ENCODE assay signal across 11 cellular contexts in the genomic region with DNA sequence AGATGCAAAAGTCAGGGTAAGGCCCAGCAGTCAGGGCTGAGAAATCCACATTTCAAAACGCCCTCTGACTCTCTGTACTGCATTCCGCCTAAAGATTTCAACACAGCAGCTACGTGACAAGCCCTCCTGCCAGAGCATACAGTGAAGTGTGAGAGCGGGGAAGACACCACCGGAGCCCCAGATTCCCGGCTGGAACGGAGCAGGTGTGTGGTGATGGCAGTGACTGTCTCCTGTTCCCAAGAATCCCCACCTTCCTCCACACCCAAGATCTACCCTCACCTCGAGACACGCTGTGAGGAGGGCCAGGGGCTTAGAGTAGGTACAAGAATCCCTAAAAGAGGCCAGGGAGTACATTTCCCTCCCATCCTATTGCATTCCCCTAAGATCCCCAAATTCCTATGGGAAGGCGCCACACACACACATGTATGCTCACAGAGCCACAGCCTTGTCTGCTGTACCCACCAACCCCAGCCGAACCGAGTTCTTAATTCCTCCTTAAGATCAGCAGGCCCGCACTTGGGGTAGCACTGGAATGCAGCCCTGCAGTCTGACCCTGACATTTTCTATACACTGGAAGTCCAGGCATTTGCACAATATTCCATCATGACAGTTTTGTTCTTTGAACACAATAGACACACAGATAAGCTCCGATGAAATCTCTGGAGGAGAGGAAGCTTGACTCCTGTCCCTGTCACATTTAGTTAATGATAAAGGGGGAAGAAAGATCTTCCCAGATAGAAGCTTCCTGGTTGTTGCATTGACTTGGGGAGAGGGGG.
DNase-seq lines count a peak whose midpoint lies in the region; ATAC-seq and TF ChIP-seq lines count a peak whose summit lies in the region.
"Had no signal": no experiment of that assay in that cellular context is flagged by ENCODE, and none has a peak within 500 bp of the region (broad histone marks: within the 10 kb centered on the region; RNA-seq: fewer than 3 reads in every experiment).

No MANE protein-coding gene starts in this region.

- H3K36me3 ChIP-seq in left ventricle myocardium inferior: peaks cover 16% of the 10 kb centered on the region
- H3K36me3 ChIP-seq in sigmoid colon: peaks cover 0 to 15% (median 2%) of the 10 kb centered on the region in 4 donors

- H3K9me3 ChIP-seq in left ventricle myocardium inferior (replicated peaks): no peaks in the 10 kb centered on the region
- H3K9me3 ChIP-seq in sigmoid colon: no peaks in the 10 kb centered on the region
- H3K9me3 ChIP-seq: testis had no signal

- H3K4me1 ChIP-seq in left ventricle myocardium inferior (peaks cover 93% of the 10 kb centered on the region), sigmoid colon (peaks cover 0 to 58% (median 36%) of the 10 kb centered on the region in 4 donors)

- CTCF ChIA-PET in activated B cell treated with CpG ODN at 0.5 μM for 24 hours (lab: Charles Lee): no interaction called here

- peak overlapping the region in 1 of 3 donors; percentile 25 for H3K27ac Mint-ChIP-seq in IgD-negative memory B cell
- H3K27ac Mint-ChIP-seq in activated B cell treated with CpG ODN at 0.5 μM for 24 hours: peak overlapping the region; percentile 77

- no peaks in the 10 kb centered on the region for H3K27me3 ChIP-seq in left ventricle myocardium inferior (ENCODE audit: low read depth)
- no peaks in the 10 kb centered on the region for H3K27me3 ChIP-seq in sigmoid colon
- H3K27me3 ChIP-seq: testis had no signal

- peak overlapping the region; percentile 9 for H3K4me3 ChIP-seq in left ventricle myocardium inferior
- H3K4me3 ChIP-seq in sigmoid colon: no peak overlapping the region
- H3K4me3 ChIP-seq: testis had no signal

- H3K9me3 Mint-ChIP-seq in IgD-negative memory B cell (peaks cover 0 to 2% (median 0%) of the 10 kb centered on the region in 3 donors), activated B cell treated with CpG ODN at 0.5 μM for 24 hours (no peaks in the 10 kb centered on the region)

- no peak for TF ChIP-seq POLR2A in sigmoid colon (IDR thresholded peaks at IDR 0.05)

- intact Hi-C loops in activated B cell treated with CpG ODN at 0.5 μM for 24 hours (cut with micrococcal nuclease): loop anchor here (2.0 to 5.0 kb wide), 2 partner anchors 17 to 496 kb away; no protein-coding TSS in a partner anchor
- intact Hi-C loops in left ventricle myocardium inferior (cut with micrococcal nuclease): no loop called here
- intact Hi-C loops in sigmoid colon (cut with DNase I): no loop called here

- H3K4me3 Mint-ChIP-seq in IgD-negative memory B cell: peak overlapping the region in 3 of 4 donors; percentile 9 to 66 (median 32)
- peak overlapping the region; percentile 61 for H3K4me3 Mint-ChIP-seq in activated B cell treated with CpG ODN at 0.5 μM for 24 hours

- no peak for TF ChIP-seq CTCF in activated B cell treated with CpG ODN at 0.5 μM for 24 hours (IDR thresholded peaks at IDR 0.05)
- TF ChIP-seq CTCF in left ventricle myocardium inferior (IDR thresholded peaks at IDR 0.05; ENCODE audit: borderline replicate concordance): no peak
- no peak for TF ChIP-seq CTCF in sigmoid colon (IDR thresholded peaks at IDR 0.05)

- H3K4me1 Mint-ChIP-seq in IgD-negative memory B cell (peaks cover 43 to 68% (median 51%) of the 10 kb centered on the region in 3 donors), activated B cell treated with CpG ODN at 0.5 μM for 24 hours (peaks cover 87% of the 10 kb centered on the region)

- 84 to 89% methylated on average over 14 of the region's 14 CpGs for WGBS in sigmoid colon, 2 donors

- H3K27ac ChIP-seq in left ventricle myocardium inferior (replicated peaks) (peak overlapping the region; percentile 51), sigmoid colon (peak overlapping the region in 3 of 4 donors; percentile 20 to 45 (median 37))

- DNase-seq in activated B cell treated with CpG ODN at 0.5 μM for 24 hours: no peak
- no peak for DNase-seq in left ventricle myocardium inferior
- no peak for DNase-seq in sigmoid colon
- DNase-seq in NCI-H2227 treated with DMSO at 0.1 percent for 48 hours (lab: John Stamatoyannopoulos, UW): no peak
- DNase-seq in NCI-H82 treated with DMSO at 0.1 percent for 48 hours (lab: John Stamatoyannopoulos, UW; ENCODE audit: unreplicated experiment): no peak
- DNase-seq in KG1 (lab: John Stamatoyannopoulos, UW): no peak
- DNase-seq: activated effector memory CD4-positive, alpha-beta T cell treated with Interleukin-2 at 50 U/mL for 16 hours; kidney glomerular epithelial cell; NCI-H2171 treated with DMSO at 0.1 percent for 48 hours; testis had no signal

- H3K36me3 Mint-ChIP-seq in IgD-negative memory B cell (peaks cover 12% of the 10 kb centered on the region), activated B cell treated with CpG ODN at 0.5 μM for 24 hours (ENCODE audit: low read depth) (peaks cover 32% of the 10 kb centered on the region)

- ATAC-seq in activated B cell treated with CpG ODN at 0.5 μM for 24 hours (ENCODE audit: low read depth): no peak

- POLR2A ChIA-PET in activated B cell treated with CpG ODN at 0.5 μM for 24 hours (lab: Charles Lee): interaction anchor here (0.5 to 1.8 kb wide), 3 partner anchors 18 to 317 kb away, joined by 3 to 7 read pairs (median 4); no protein-coding TSS in a partner anchor

- TF ChIP-seq EP300 in sigmoid colon (IDR thresholded peaks at IDR 0.05): no peak

- H3K27me3 Mint-ChIP-seq in IgD-negative memory B cell (no peaks in the 10 kb centered on the region), activated B cell treated with CpG ODN at 0.5 μM for 24 hours (no peaks in the 10 kb centered on the region)
